26 cellular contexts compared by ENCODE assay signal in genomic region chr5:73649926-73650325, GRCh38. TPM values are rescaled to one million over a fixed set of nuclear protein-coding genes. Genes with fewer than 3 reads are reported as not detected.
"Had no signal": no experiment of that assay in that cellular context is flagged by ENCODE, and none has a peak within 500 bp of the region (broad histone marks: within the 10 kb centered on the region; RNA-seq: fewer than 3 reads in every experiment).

No MANE protein-coding gene starts in this region.

- H3K9me3 ChIP-seq: ascending aorta, gastrocnemius medialis, heart left ventricle had no signal

- H3K4me1 ChIP-seq: gastrocnemius medialis had no signal

- H3K36me3 ChIP-seq: ascending aorta, gastrocnemius medialis, heart left ventricle had no signal

- H3K4me3 ChIP-seq: ascending aorta, coronary artery, gastrocnemius medialis, heart left ventricle had no signal

- ATAC-seq: activated naive CD4-positive, alpha-beta T cell treated with anti-CD3 and anti-CD28 coated beads, Interleukin-2, amount 50 U/mL, for 72 hours; activated T-cell treated with anti-CD3 and anti-CD28 coated beads, Interleukin-2, amount 50 U/mL, for 72 hours; effector memory CD8-positive, alpha-beta T cell; esophagus mucosa; gastrocnemius medialis; heart left ventricle; T-helper 17 cell had no signal

- DNase-seq: activated CD4-positive, alpha-beta memory T cell treated with anti-CD3 and anti-CD28 coated beads, Interleukin-2, amount 10 ng/mL, durations not matched to agents 7 days and 5 days; activated CD4-positive, alpha-beta T cell treated with anti-CD3 and anti-CD28 coated beads for 1 hour; activated CD4-positive, alpha-beta T cell treated with anti-CD3 and anti-CD28 coated beads for 4 hours; activated CD4-positive, alpha-beta T cell treated with anti-CD3 and anti-CD28 coated beads, Interleukin-2, amount 10 ng/mL, durations not matched to agents 7 days and 5 days; activated CD4-positive, alpha-beta T cell treated with anti-CD3 and anti-CD28 coated beads, Interleukin-2, amount 50 U/mL, for 4 hours; activated CD8-positive, alpha-beta memory T cell treated with anti-CD3 and anti-CD28 coated beads, Interleukin-2, amount 50 U/mL, for 48 hours; activated gamma-delta T cell; activated naive CD4-positive, alpha-beta T cell; activated naive CD4-positive, alpha-beta T cell treated with anti-CD3 and anti-CD28 coated beads, Interleukin-2, amount 10 ng/mL, durations not matched to agents 7 days and 5 days; activated naive CD8-positive, alpha-beta T cell treated with anti-CD3 and anti-CD28 coated beads, Interleukin-2, amount 10 ng/mL, durations not matched to agents 7 days and 5 days; activated T-cell treated with anti-CD3 and anti-CD28 coated beads for 4 hours; activated T-cell treated with anti-CD3 and anti-CD28 coated beads, Interleukin-2, amount 50 U/mL, for 24 hours; activated T-cell treated with anti-CD3 and anti-CD28 coated beads, Interleukin-2, amount 50 U/mL, for 72 hours; effector CD4-positive, alpha-beta T cell; effector memory CD8-positive, alpha-beta T cell; foreskin fibroblast; gastrocnemius medialis; glutamatergic neuron; heart left ventricle; T-helper 1 cell; T-helper 17 cell; T1000 had no signal

- H3K27me3 ChIP-seq: ascending aorta, gastrocnemius medialis, heart left ventricle had no signal

- H3K27ac ChIP-seq: ascending aorta, coronary artery, gastrocnemius medialis, heart left ventricle had no signal

RNA-seq across cellular contexts. Expression of gene ARHGEF28, which starts 23.9 kb away (rescaled TPM):
- total RNA-seq: activated CD4-positive, alpha-beta memory T cell treated with anti-CD3 and anti-CD28 coated beads, Interleukin-2, amount 10 ng/mL, durations not matched to agents 7 days and 5 days; activated CD4-positive, alpha-beta T cell treated with anti-CD3 and anti-CD28 coated beads, Interleukin-2, amount 10 ng/mL, durations not matched to agents 7 days and 5 days had no signal
